ENCODE assay signal across 32 cellular contexts in genomic region chr3:32895701-32896100, GRCh38. TPM values are rescaled to one million over a fixed set of nuclear protein-coding genes. Genes with fewer than 3 reads are reported as not detected.
"Had no signal": no experiment of that assay in that cellular context is flagged by ENCODE, and none has a peak within 500 bp of the region (broad histone marks: within the 10 kb centered on the region; RNA-seq: fewer than 3 reads in every experiment).

No MANE protein-coding gene starts in this region.

- H3K27me3 ChIP-seq: neutrophil, pancreas, testis, uterus had no signal

- H3K36me3 Mint-ChIP-seq: naive thymus-derived CD8-positive, alpha-beta T cell; natural killer cell treated with Interleukin-12 subunit alpha and Interleukin-12 subunit beta and Interleukin-15 and Interleukin-18, amount 100 ng/mL, for 72 hours; stimulated activated memory B cell treated with anti-CD40 and anti-IgM and Interleukin-4, amounts not matched to agents 10 μg/mL and 1 μg/mL and 100 μg/mL, for 72 hours had no signal

- H3K27ac Mint-ChIP-seq: naive thymus-derived CD8-positive, alpha-beta T cell; natural killer cell treated with Interleukin-12 subunit alpha and Interleukin-12 subunit beta and Interleukin-15 and Interleukin-18, amount 100 ng/mL, for 72 hours; nephron progenitor cell; stimulated activated memory B cell treated with anti-CD40 and anti-IgM and Interleukin-4, amounts not matched to agents 10 μg/mL and 1 μg/mL and 100 μg/mL, for 72 hours; stimulated activated naive CD8-positive, alpha-beta T cell treated with anti-CD3 and anti-CD28 coated beads, Interleukin-15, amount 100 ng/mL, for 72 hours; type B pancreatic cell had no signal

- H3K36me3 ChIP-seq: neutrophil, pancreas, prostate gland, spleen, suprapubic skin, tibial artery, transverse colon, uterus had no signal

- H3K4me2 ChIP-seq: smooth muscle cell had no signal

- H3K27ac ChIP-seq: neutrophil, pancreas, prostate gland, skin epidermis, spleen, suprapubic skin, testis, tibial artery, transverse colon, upper lobe of right lung, uterus had no signal

- H3K4me3 Mint-ChIP-seq: naive thymus-derived CD8-positive, alpha-beta T cell; natural killer cell treated with Interleukin-12 subunit alpha and Interleukin-12 subunit beta and Interleukin-15 and Interleukin-18, amount 100 ng/mL, for 72 hours; nephron progenitor cell; neural crest cell; stimulated activated memory B cell treated with anti-CD40 and anti-IgM and Interleukin-4, amounts not matched to agents 10 μg/mL and 1 μg/mL and 100 μg/mL, for 72 hours; stimulated activated naive CD8-positive, alpha-beta T cell treated with anti-CD3 and anti-CD28 coated beads, Interleukin-15, amount 100 ng/mL, for 72 hours; type B pancreatic cell had no signal

- H3K4me1 ChIP-seq: pancreas, prostate gland, spleen, suprapubic skin, testis, tibial artery, transverse colon, upper lobe of right lung, uterus had no signal

- DNase-seq: naive thymus-derived CD8-positive, alpha-beta T cell; nephron progenitor cell; pancreas; right cardiac atrium; spleen; stimulated activated CD4-positive, alpha-beta T cell treated with anti-CD3 and anti-CD28 coated beads, Interleukin-12 subunit alpha, Interleukin-12 subunit beta, amount 100 ng/mL, for 4 hours; stimulated activated CD4-positive, alpha-beta T cell treated with anti-CD3 and anti-CD28 coated beads, Interleukin-1b, Interleukin-23, amount 100 ng/mL, for 48 hours; stimulated activated CD4-positive, alpha-beta T cell treated with anti-CD3 and anti-CD28 coated beads, Interleukin-4, amount 100 ng/mL, for 1 hour; stimulated activated CD4-positive, alpha-beta T cell treated with anti-CD3 and anti-CD28 coated beads, Interleukin-4, amount 100 ng/mL, for 4 hours; stimulated activated CD8-positive, alpha-beta memory T cell treated with anti-CD3 and anti-CD28 coated beads, Interleukin-4, amount 100 ng/mL, for 48 hours; stimulated activated naive CD4-positive, alpha-beta T cell; stimulated activated naive CD8-positive, alpha-beta T cell treated with anti-CD3 and anti-CD28 coated beads, Interleukin-15, amount 100 ng/mL, for 72 hours; stimulated activated naive CD8-positive, alpha-beta T cell treated with anti-CD3 and anti-CD28 coated beads, Interleukin-15, Interleukin-2, amounts not matched to agents 100 U/mL and 50 U/mL, for 24 hours; substantia nigra; testis; tibial artery; transverse colon; upper lobe of right lung; uterus had no signal

- H3K4me1 Mint-ChIP-seq: naive thymus-derived CD8-positive, alpha-beta T cell; neural crest cell; stimulated activated memory B cell treated with anti-CD40 and anti-IgM and Interleukin-4, amounts not matched to agents 10 μg/mL and 1 μg/mL and 100 μg/mL, for 72 hours; stimulated activated naive CD8-positive, alpha-beta T cell treated with anti-CD3 and anti-CD28 coated beads, Interleukin-15, amount 100 ng/mL, for 72 hours had no signal

- H3K27me3 Mint-ChIP-seq: type B pancreatic cell had no signal

- H3K4me3 ChIP-seq: pancreas, prostate gland, skin epidermis, smooth muscle cell, spleen, suprapubic skin, testis, tibial artery, transverse colon, upper lobe of right lung, uterus had no signal

- ATAC-seq: naive thymus-derived CD8-positive, alpha-beta T cell; natural killer cell treated with Interleukin-12 subunit alpha and Interleukin-12 subunit beta and Interleukin-15 and Interleukin-18, amount 100 ng/mL, for 72 hours; pancreas; right cardiac atrium; sciatic nerve; stimulated activated memory B cell treated with anti-CD40 and anti-IgM and Interleukin-4, amounts not matched to agents 10 μg/mL and 1 μg/mL and 100 μg/mL, for 72 hours; stimulated activated naive CD8-positive, alpha-beta T cell treated with anti-CD3 and anti-CD28 coated beads, Interleukin-15, amount 100 ng/mL, for 72 hours; stimulated activated naive CD8-positive, alpha-beta T cell treated with anti-CD3 and anti-CD28 coated beads, Interleukin-15, Interleukin-2, amounts not matched to agents 100 U/mL and 50 U/mL, for 24 hours; upper lobe of right lung had no signal

- H3K9me3 ChIP-seq: neutrophil, pancreas, prostate gland, spleen, suprapubic skin, testis, tibial artery, transverse colon, upper lobe of right lung, uterus had no signal

- H3K9me3 Mint-ChIP-seq: naive thymus-derived CD8-positive, alpha-beta T cell; natural killer cell treated with Interleukin-12 subunit alpha and Interleukin-12 subunit beta and Interleukin-15 and Interleukin-18, amount 100 ng/mL, for 72 hours; nephron progenitor cell; neural crest cell; stimulated activated memory B cell treated with anti-CD40 and anti-IgM and Interleukin-4, amounts not matched to agents 10 μg/mL and 1 μg/mL and 100 μg/mL, for 72 hours; stimulated activated naive CD8-positive, alpha-beta T cell treated with anti-CD3 and anti-CD28 coated beads, Interleukin-15, amount 100 ng/mL, for 72 hours; type B pancreatic cell had no signal

RNA-seq across cellular contexts. Expression of gene CCR4, which starts 55.7 kb away (rescaled TPM):
- total RNA-seq: neural crest cell, osteocyte, pulmonary artery endothelial cell, renal cortical epithelial cell, smooth muscle cell had no signal
- polyA plus RNA-seq: pancreas, smooth muscle cell had no signal
